35 cellular contexts compared by ENCODE assay signal in genomic region chr12:42976620-42977019, GRCh38.
"Had no signal": no experiment of that assay in that cellular context is flagged by ENCODE, and none has a peak within 500 bp of the region (broad histone marks: within the 10 kb centered on the region; RNA-seq: fewer than 3 reads in every experiment).

No MANE protein-coding gene starts in this region.

- H3K4me1 Mint-ChIP-seq: immature natural killer cell; memory B cell; naive B cell; stimulated activated effector memory CD8-positive, alpha-beta T cell treated with anti-CD3 and anti-CD28 coated beads, Interleukin-12 subunit alpha, Interleukin-12 subunit beta, amount 100 ng/mL, for 72 hours had no signal

- H3K36me3 ChIP-seq: gastrocnemius medialis, ovary, right lobe of liver, tibial artery had no signal

- H3K27ac Mint-ChIP-seq: immature natural killer cell; memory B cell; mesothelial cell of epicardium; naive B cell; natural killer cell treated with Interleukin-12 subunit alpha and Interleukin-12 subunit beta and Interleukin-15 and Interleukin-18, amount 100 ng/mL, for 72 hours; stimulated activated effector memory CD8-positive, alpha-beta T cell treated with anti-CD3 and anti-CD28 coated beads, Interleukin-12 subunit alpha, Interleukin-12 subunit beta, amount 100 ng/mL, for 72 hours; type B pancreatic cell had no signal

- H3K9me3 ChIP-seq: gastrocnemius medialis, ovary, psoas muscle, right lobe of liver, testis had no signal

- H3K27ac ChIP-seq: dorsolateral prefrontal cortex, epithelial cell of prostate, gastrocnemius medialis, ovary, psoas muscle, testis, tibial artery had no signal

- H3K4me3 ChIP-seq: dorsolateral prefrontal cortex, gastrocnemius medialis, lung, mucosa of descending colon, ovary, psoas muscle, right lobe of liver, testis, tibial artery had no signal

- ATAC-seq: esophagus mucosa; gastrocnemius medialis; left colon; mucosa of descending colon; natural killer cell treated with Interleukin-12 subunit alpha and Interleukin-12 subunit beta and Interleukin-15 and Interleukin-18, amount 100 ng/mL, for 72 hours; psoas muscle; stimulated activated effector memory CD8-positive, alpha-beta T cell treated with anti-CD3 and anti-CD28 coated beads, Interleukin-12 subunit alpha, Interleukin-12 subunit beta, amount 100 ng/mL, for 72 hours; stimulated activated naive CD8-positive, alpha-beta T cell treated with anti-CD3 and anti-CD28 coated beads, Interleukin-15, Interleukin-2, amounts not matched to agents 100 U/mL and 50 U/mL, for 24 hours had no signal

- H3K27me3 Mint-ChIP-seq: naive B cell; natural killer cell treated with Interleukin-12 subunit alpha and Interleukin-12 subunit beta and Interleukin-15 and Interleukin-18, amount 100 ng/mL, for 72 hours; type B pancreatic cell had no signal

- H3K9me3 Mint-ChIP-seq: type B pancreatic cell had no signal

- H3K27me3 ChIP-seq: gastrocnemius medialis, ovary, right lobe of liver, testis, tibial artery had no signal

- FAIRE-seq: small intestine had no signal

- H3K4me1 ChIP-seq: gastrocnemius medialis, psoas muscle, right lobe of liver, testis, tibial artery had no signal

- DNase-seq: caudate nucleus; cerebellar nuclear complex; cortex of kidney; dorsolateral prefrontal cortex; effector CD4-positive, alpha-beta T cell; foreskin fibroblast; gastrocnemius medialis; hypothalamus; immature natural killer cell; islet precursor cell; kidney glomerular epithelial cell; left colon; mucosa of descending colon; naive B cell; occipital lobe; ovary; posterior cingulate gyrus; psoas muscle; right lobe of liver; small intestine; stimulated activated CD4-positive, alpha-beta T cell treated with anti-CD3 and anti-CD28 coated beads, Interleukin-12 subunit alpha, Interleukin-12 subunit beta, amount 100 ng/mL, for 4 hours; stimulated activated CD4-positive, alpha-beta T cell treated with anti-CD3 and anti-CD28 coated beads, Interleukin-1b, Interleukin-23, amount 100 ng/mL, for 48 hours; stimulated activated CD4-positive, alpha-beta T cell treated with anti-CD3 and anti-CD28 coated beads, Interleukin-4, amount 100 ng/mL, for 24 hours; stimulated activated naive CD8-positive, alpha-beta T cell treated with anti-CD3 and anti-CD28 coated beads, Interleukin-15, Interleukin-2, amounts not matched to agents 100 U/mL and 50 U/mL, for 24 hours; substantia nigra; testis; tibial artery had no signal

- H3K4me3 Mint-ChIP-seq: immature natural killer cell; memory B cell; mesothelial cell of epicardium; naive B cell; natural killer cell treated with Interleukin-12 subunit alpha and Interleukin-12 subunit beta and Interleukin-15 and Interleukin-18, amount 100 ng/mL, for 72 hours; stimulated activated effector memory CD8-positive, alpha-beta T cell treated with anti-CD3 and anti-CD28 coated beads, Interleukin-12 subunit alpha, Interleukin-12 subunit beta, amount 100 ng/mL, for 72 hours; type B pancreatic cell had no signal

- H3K36me3 Mint-ChIP-seq: immature natural killer cell; memory B cell; naive B cell; natural killer cell treated with Interleukin-12 subunit alpha and Interleukin-12 subunit beta and Interleukin-15 and Interleukin-18, amount 100 ng/mL, for 72 hours; stimulated activated effector memory CD8-positive, alpha-beta T cell treated with anti-CD3 and anti-CD28 coated beads, Interleukin-12 subunit alpha, Interleukin-12 subunit beta, amount 100 ng/mL, for 72 hours had no signal
